16 cellular contexts compared by ENCODE assay signal in genomic region chr16:88588754-88589153, GRCh38. TPM values are rescaled to one million over a fixed set of nuclear protein-coding genes. Genes with fewer than 3 reads are reported as not detected.
DNase-seq lines count a peak whose midpoint lies in the region; ATAC-seq and TF ChIP-seq lines count a peak whose summit lies in the region.
"Had no signal": no experiment of that assay in that cellular context is flagged by ENCODE, and none has a peak within 500 bp of the region (broad histone marks: within the 10 kb centered on the region; RNA-seq: fewer than 3 reads in every experiment).

No MANE protein-coding gene starts in this region.

- H3K9me3 Mint-ChIP-seq in activated T-cell treated with anti-CD3 and anti-CD28 coated beads, Interleukin-2, amount 50 U/mL, for 4 hours = no peaks in the 10 kb centered on the region
- H3K9me3 Mint-ChIP-seq in CD4-positive, alpha-beta T cell = no peaks in the 10 kb centered on the region
- H3K9me3 Mint-ChIP-seq in T-cell = no peaks in the 10 kb centered on the region
- H3K9me3 Mint-ChIP-seq in activated T-helper 2 cell treated with anti-CD3 and anti-CD28 coated beads, Interferon-gamma antibody, Interleukin-2, Interleukin-4, amounts not matched to agents 10 μg/mL and 5 μg/mL and 100 μg/mL, durations not matched to agents 14 hours and 24 hours and 36 hours = no peaks in the 10 kb centered on the region

- peaks cover 38% of the 10 kb centered on the region for H3K4me1 Mint-ChIP-seq in activated T-cell treated with anti-CD3 and anti-CD28 coated beads, Interleukin-2, amount 50 U/mL, for 4 hours (ENCODE audit: low read depth)
- peaks cover 44% of the 10 kb centered on the region for H3K4me1 Mint-ChIP-seq in CD4-positive, alpha-beta T cell (ENCODE audit: low read depth)
- peaks cover 40 to 53% (median 44%) of the 10 kb centered on the region in 3 donors for H3K4me1 Mint-ChIP-seq in T-cell
- peaks cover 52% of the 10 kb centered on the region for H3K4me1 Mint-ChIP-seq in activated T-helper 2 cell treated with anti-CD3 and anti-CD28 coated beads, Interferon-gamma antibody, Interleukin-2, Interleukin-4, amounts not matched to agents 10 μg/mL and 5 μg/mL and 100 μg/mL, durations not matched to agents 14 hours and 24 hours and 36 hours (ENCODE audit: low read depth)

- no peak for TF ChIP-seq CTCF in CD4-positive, alpha-beta T cell (IDR thresholded peaks at IDR 0.05)

- H3K4me3 Mint-ChIP-seq in activated T-cell treated with anti-CD3 and anti-CD28 coated beads, Interleukin-2, amount 50 U/mL, for 4 hours = no peak overlapping the region
- no peak overlapping the region for H3K4me3 Mint-ChIP-seq in CD4-positive, alpha-beta T cell
- peak overlapping the region in 1 of 3 donors; percentile 31 for H3K4me3 Mint-ChIP-seq in T-cell
- no peak overlapping the region for H3K4me3 Mint-ChIP-seq in activated T-helper 2 cell treated with anti-CD3 and anti-CD28 coated beads, Interferon-gamma antibody, Interleukin-2, Interleukin-4, amounts not matched to agents 10 μg/mL and 5 μg/mL and 100 μg/mL, durations not matched to agents 14 hours and 24 hours and 36 hours (ENCODE audit: low read depth)

- DNase-seq in activated T-cell treated with anti-CD3 and anti-CD28 coated beads, Interleukin-2, amount 50 U/mL, for 4 hours = no peak
- no peak for DNase-seq in activated T-cell treated with anti-CD3 and anti-CD28 coated beads, Interleukin-2, amount 50 U/mL, for 1 hour
- DNase-seq in CD4-positive, alpha-beta T cell = no peak
- no peak for DNase-seq in T-cell
- no peak for DNase-seq in activated T-helper 2 cell treated with anti-CD3 and anti-CD28 coated beads, Interferon-gamma antibody, Interleukin-2, Interleukin-4, amounts not matched to agents 10 μg/mL and 5 μg/mL and 100 μg/mL, durations not matched to agents 14 hours and 24 hours and 36 hours (ENCODE audit: low spot score)
- DNase-seq in DMS153 (lab: John Stamatoyannopoulos, UW) = no peak
- DNase-seq in Right ventricle myocardium superior = no peak
- DNase-seq: AML-193, Karpas-422, MM.1S, NCI-H1105, NCI-H187 treated with DMSO at 0.1 percent for 48 hours, NCI-H446 had no signal

- no peaks in the 10 kb centered on the region for H3K9me3 ChIP-seq in CD4-positive, alpha-beta T cell (ENCODE audit: control insufficient read depth, low read length)

- ATAC-seq in activated T-cell treated with anti-CD3 and anti-CD28 coated beads, Interleukin-2, amount 50 U/mL, for 4 hours = peak; percentile 19 to 35
- ATAC-seq in CD4-positive, alpha-beta T cell (ENCODE audit: poor library complexity) = peak; percentile 35
- ATAC-seq in T-cell (replicated peaks in 1 of 4) (peak; percentile 42 to 73 (median 56)), Right ventricle myocardium superior (ENCODE audit: poor library complexity) (no peak), GM21447 (IDR thresholded peaks at IDR 0.05; ENCODE audit: unreplicated experiment) (no peak)

- POLR2A ChIA-PET in CD4-positive, alpha-beta T cell (lab: Charles Lee) = interaction anchor here (1.1 kb wide), 1 partner anchor 18 kb away, joined by 3 read pairs; no protein-coding TSS in a partner anchor
- POLR2A ChIA-PET in T-cell (lab: Charles Lee) = no interaction called here

- peaks cover 41% of the 10 kb centered on the region for H3K36me3 Mint-ChIP-seq in activated T-cell treated with anti-CD3 and anti-CD28 coated beads, Interleukin-2, amount 50 U/mL, for 4 hours (ENCODE audit: insufficient read depth)
- peaks cover 75% of the 10 kb centered on the region for H3K36me3 Mint-ChIP-seq in CD4-positive, alpha-beta T cell (ENCODE audit: low read depth)
- peaks cover 52% of the 10 kb centered on the region for H3K36me3 Mint-ChIP-seq in T-cell
- peaks cover 71% of the 10 kb centered on the region for H3K36me3 Mint-ChIP-seq in activated T-helper 2 cell treated with anti-CD3 and anti-CD28 coated beads, Interferon-gamma antibody, Interleukin-2, Interleukin-4, amounts not matched to agents 10 μg/mL and 5 μg/mL and 100 μg/mL, durations not matched to agents 14 hours and 24 hours and 36 hours (ENCODE audit: low read depth)

- H3K27me3 Mint-ChIP-seq in activated T-cell treated with anti-CD3 and anti-CD28 coated beads, Interleukin-2, amount 50 U/mL, for 4 hours (ENCODE audit: low read depth) = no peaks in the 10 kb centered on the region
- no peaks in the 10 kb centered on the region for H3K27me3 Mint-ChIP-seq in CD4-positive, alpha-beta T cell
- H3K27me3 Mint-ChIP-seq in T-cell = no peaks in the 10 kb centered on the region
- H3K27me3 Mint-ChIP-seq in activated T-helper 2 cell treated with anti-CD3 and anti-CD28 coated beads, Interferon-gamma antibody, Interleukin-2, Interleukin-4, amounts not matched to agents 10 μg/mL and 5 μg/mL and 100 μg/mL, durations not matched to agents 14 hours and 24 hours and 36 hours (ENCODE audit: low read depth) = no peaks in the 10 kb centered on the region

- H3K27ac ChIP-seq in CD4-positive, alpha-beta T cell (ENCODE audit: low read depth, low read length) = no peak overlapping the region
- H3K27ac ChIP-seq: RWPE1 had no signal

- CTCF ChIA-PET in CD4-positive, alpha-beta T cell (lab: Charles Lee) = no interaction called here
- CTCF ChIA-PET in T-cell (lab: Charles Lee) = no interaction called here

- intact Hi-C loops in CD4-positive, alpha-beta T cell (cut with DNase I, micrococcal nuclease) = loop anchor here in 1 of 2 experiments (10.0 kb wide), 1 partner anchor 46 kb away; the partner anchor contains the start of gene IL17C
- intact Hi-C loops in activated T-helper 2 cell treated with anti-CD3 and anti-CD28 coated beads, Interferon-gamma antibody, Interleukin-2, Interleukin-4, amounts not matched to agents 10 μg/mL and 5 μg/mL and 100 μg/mL, durations not matched to agents 14 hours and 24 hours and 36 hours (cut with micrococcal nuclease) = no loop called here
- intact Hi-C loops in Right ventricle myocardium superior (cut with DNase I) = no loop called here

- no peaks in the 10 kb centered on the region for H3K27me3 ChIP-seq in CD4-positive, alpha-beta T cell (ENCODE audit: control insufficient read depth, insufficient read depth, low read length)

- peak overlapping the region; percentile 87 for H3K27ac Mint-ChIP-seq in CD4-positive, alpha-beta T cell
- H3K27ac Mint-ChIP-seq in T-cell = peak overlapping the region; percentile 66 to 88
- H3K27ac Mint-ChIP-seq in activated T-helper 2 cell treated with anti-CD3 and anti-CD28 coated beads, Interferon-gamma antibody, Interleukin-2, Interleukin-4, amounts not matched to agents 10 μg/mL and 5 μg/mL and 100 μg/mL, durations not matched to agents 14 hours and 24 hours and 36 hours = peak overlapping the region; percentile 83

RNA-seq across cellular contexts. Expression of gene ZC3H18, which starts 18.6 kb away (rescaled TPM):
- 100 to 1,000 TPM; 117 to 122 (median 118) TPM for total RNA-seq in activated T-cell treated with anti-CD3 and anti-CD28 coated beads, Interleukin-2, amount 50 U/mL, for 4 hours
- total RNA-seq in CD4-positive, alpha-beta T cell = 10 to 100 TPM; 92.6 to 93.7 TPM
- total RNA-seq in T-cell (100 to 1,000 TPM in 2 of 5 donors, 10 to 100 TPM in 3; 87.0 to 111 (median 91.5) TPM), Right ventricle myocardium superior (23.5 TPM)
- 93.9 and 101 TPM in 2 replicates for total RNA-seq in activated T-helper 2 cell treated with anti-CD3 and anti-CD28 coated beads, Interferon-gamma antibody, Interleukin-2, Interleukin-4, amounts not matched to agents 10 μg/mL and 5 μg/mL and 100 μg/mL, durations not matched to agents 14 hours and 24 hours and 36 hours

RNA-seq across cellular contexts. Expression of gene IL17C, which starts 49.6 kb away (rescaled TPM):
- not detected for total RNA-seq in activated T-cell treated with anti-CD3 and anti-CD28 coated beads, Interleukin-2, amount 50 U/mL, for 4 hours
- total RNA-seq in CD4-positive, alpha-beta T cell = under 1 TPM in 1 of 2 experiments, not detected in 1; 0.77 TPM
- total RNA-seq in T-cell (under 1 TPM in 3 of 5 donors, not detected in 2; 0.35 to 0.93 (median 0.39) TPM), Right ventricle myocardium superior (not detected)
- total RNA-seq in activated T-helper 2 cell treated with anti-CD3 and anti-CD28 coated beads, Interferon-gamma antibody, Interleukin-2, Interleukin-4, amounts not matched to agents 10 μg/mL and 5 μg/mL and 100 μg/mL, durations not matched to agents 14 hours and 24 hours and 36 hours = not detected in 2 replicates
- total RNA-seq: Daoy had no signal

Comparison
In these comparisons a context has a peak if more than half of its experiments do, and no peak if none do; other contexts are left out.
1. ATAC-seq: peak in activated T-cell treated with anti-CD3 and anti-CD28 coated beads, Interleukin-2, amount 50 U/mL, for 4 hours (2 of 2), CD4-positive, alpha-beta T cell (single experiment) and T-cell (4 of 4); none in Right ventricle myocardium superior (single experiment) and GM21447 (single experiment).
2. Peak in every context shown above with its lines, with median percentiles within 50 percentile points of each other: H3K27ac Mint-ChIP-seq.